9 cellular contexts compared by ENCODE assay signal in the genomic region with DNA sequence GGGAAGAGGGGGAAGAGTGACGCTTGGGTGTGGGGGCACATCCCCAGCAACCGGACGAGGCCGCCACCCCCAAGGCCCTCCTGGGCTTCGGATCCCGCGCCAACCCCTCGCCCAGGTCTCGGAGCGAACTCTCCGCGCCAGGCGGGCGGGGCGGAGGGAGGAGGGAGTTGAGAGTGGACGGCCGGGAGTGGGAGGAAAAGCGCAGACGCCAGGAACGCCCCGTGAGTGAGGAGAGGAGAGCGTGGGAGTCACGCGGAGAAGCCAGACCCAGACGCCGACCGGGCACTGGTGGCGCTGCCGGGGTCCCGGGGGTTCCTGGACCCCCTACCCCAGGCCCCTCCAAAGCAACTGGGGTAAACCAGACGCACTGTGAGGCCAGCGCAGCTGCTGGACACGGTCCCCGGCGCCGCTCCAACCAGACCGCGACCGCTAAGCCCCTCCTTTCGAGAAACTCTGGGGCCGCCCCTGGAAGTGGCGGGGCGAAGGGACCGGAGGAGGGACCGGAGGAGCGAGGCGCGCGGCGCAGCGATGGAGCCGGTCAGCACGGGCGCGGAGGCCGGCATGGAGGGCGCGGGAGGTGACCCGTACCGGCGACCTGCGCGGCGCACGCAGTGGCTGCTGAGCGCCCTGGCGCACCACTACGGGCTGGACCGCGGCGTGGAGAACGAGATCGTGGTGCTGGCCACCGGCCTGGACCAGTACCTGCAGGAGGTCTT. TPM values are rescaled to one million over a fixed set of nuclear protein-coding genes. Genes with fewer than 3 reads are reported as not detected.
DNase-seq lines count a peak whose midpoint lies in the region; ATAC-seq and TF ChIP-seq lines count a peak whose summit lies in the region.
"Had no signal": no experiment of that assay in that cellular context is flagged by ENCODE, and none has a peak within 500 bp of the region (broad histone marks: within the 10 kb centered on the region; RNA-seq: fewer than 3 reads in every experiment).

A gene with protein sequence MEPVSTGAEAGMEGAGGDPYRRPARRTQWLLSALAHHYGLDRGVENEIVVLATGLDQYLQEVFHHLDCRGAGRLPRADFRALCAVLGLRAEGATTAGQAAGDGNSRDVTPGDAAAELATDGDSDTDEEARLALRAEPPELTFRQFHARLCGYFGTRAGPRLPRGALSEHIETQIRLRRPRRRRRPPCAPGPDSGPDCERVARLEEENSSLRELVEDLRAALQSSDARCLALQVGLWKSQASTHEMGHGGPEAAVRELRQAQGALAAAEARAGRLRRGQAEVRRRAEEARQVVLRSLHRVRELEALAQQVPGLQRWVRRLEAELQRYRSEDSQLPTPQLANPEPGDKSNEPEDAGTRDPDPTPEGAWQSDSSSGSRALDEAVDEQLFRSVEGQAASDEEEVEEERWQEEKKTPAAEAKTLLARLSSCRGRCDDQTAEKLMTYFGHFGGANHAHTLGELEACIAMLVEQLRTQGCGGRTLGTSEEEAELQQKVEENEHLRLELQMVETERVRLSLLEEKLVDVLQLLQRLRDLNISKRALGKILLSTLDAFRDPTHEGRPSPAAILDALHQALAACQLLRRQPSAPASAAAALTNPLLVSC (plus strand): TSS at position 204 of the 716 bp plus-strand sequence. CDS start 325 bp downstream, at position 529.

- DNase-seq in H9 = peak; percentile 74
- no peak for DNase-seq in activated CD4-positive, alpha-beta memory T cell treated with anti-CD3 and anti-CD28 coated beads for 36 hours
- DNase-seq in heart left ventricle = peak; percentile 79 to 87 (median 86)
- DNase-seq in psoas muscle = peak; percentile 77 to 85
- DNase-seq in hippocampal formation (lab: John Stamatoyannopoulos, UW) = no peak
- DNase-seq in KG1 (lab: John Stamatoyannopoulos, UW) = no peak
- no peak for DNase-seq in NCI-H2107 (lab: John Stamatoyannopoulos, UW)

- H3K27ac Mint-ChIP-seq in H9 = no peak within 1 kb of the TSS
- no peak within 1 kb of the TSS for H3K27ac Mint-ChIP-seq in activated CD4-positive, alpha-beta memory T cell treated with anti-CD3 and anti-CD28 coated beads for 36 hours

- H3K4me1 ChIP-seq in H9 (ENCODE audit: insufficient read depth, low read length) = peaks cover 2% of the 10 kb centered on the region; the same call in 1 of the 2 replicates
- H3K4me1 ChIP-seq in heart left ventricle = peaks cover 3 to 59% (median 25%) of the 10 kb centered on the region in 12 donors
- H3K4me1 ChIP-seq in psoas muscle = no peaks in the 10 kb centered on the region

- H3K4me1 Mint-ChIP-seq in H9 = peaks cover 17 to 38% of the 10 kb centered on the region in 2 experiments
- H3K4me1 Mint-ChIP-seq in activated CD4-positive, alpha-beta memory T cell treated with anti-CD3 and anti-CD28 coated beads for 36 hours (ENCODE audit: low read depth) = peaks cover 25% of the 10 kb centered on the region

- H3K9me3 Mint-ChIP-seq in H9 = peaks cover 0 to 8% of the 10 kb centered on the region in 2 experiments; a peak in 4 of 5 replicates
- no peaks in the 10 kb centered on the region for H3K9me3 Mint-ChIP-seq in activated CD4-positive, alpha-beta memory T cell treated with anti-CD3 and anti-CD28 coated beads for 36 hours

- no peak within 1 kb of the TSS for H2AFZ ChIP-seq in H9 (ENCODE audit: low read length)

- H3K79me2 ChIP-seq in H9 (ENCODE audit: insufficient read depth, low read length) = no peaks in the 10 kb centered on the region

- no peak within 1 kb of the TSS for H3K14ac ChIP-seq in H9 (ENCODE audit: insufficient read depth, low read length)

- intact Hi-C loops in activated CD4-positive, alpha-beta memory T cell treated with anti-CD3 and anti-CD28 coated beads for 36 hours (cut with micrococcal nuclease) = no loop called here
- intact Hi-C loops in heart left ventricle (cut with DNase I) (loop anchor here in 1 of 10 donors (2.0 kb wide), 1 partner anchor 26 kb away; no protein-coding TSS in a partner anchor), psoas muscle (cut with DNase I) (no loop called here)

- CTCF ChIA-PET in activated CD4-positive, alpha-beta memory T cell treated with anti-CD3 and anti-CD28 coated beads for 36 hours (lab: Charles Lee) = interaction anchor here (1.4 kb wide), 1 partner anchor 15 kb away, joined by 4 read pairs; no protein-coding TSS in a partner anchor

- H3K18ac ChIP-seq in H9 (ENCODE audit: insufficient read length, low read depth, low read length) = no peak within 1 kb of the TSS

- no peak within 1 kb of the TSS for H2BK12ac ChIP-seq in H9 (ENCODE audit: insufficient read length, low read depth, low read length)

- H2BK120ac ChIP-seq in H9 (ENCODE audit: low read depth, low read length, poor library complexity, severe bottlenecking) = no peak within 1 kb of the TSS

- peaks cover 7% of the 10 kb centered on the region for H3K23me2 ChIP-seq in H9 (ENCODE audit: insufficient read length, low read depth, low read length, poor library complexity, severe bottlenecking)

- H3K36me3 Mint-ChIP-seq in H9 (ENCODE audit: insufficient read depth in 1 of 3, low read depth in 3 of 3) = no peaks in the 10 kb centered on the region; a peak in 3 of 7 replicates
- no peaks in the 10 kb centered on the region for H3K36me3 Mint-ChIP-seq in activated CD4-positive, alpha-beta memory T cell treated with anti-CD3 and anti-CD28 coated beads for 36 hours

- no peak within 1 kb of the TSS for H3K23ac ChIP-seq in H9 (ENCODE audit: insufficient read length, low read depth, low read length)

- peak within 1 kb of the TSS; percentile 93 for H3K4me2 ChIP-seq in H9 (ENCODE audit: insufficient read depth, insufficient read length, low read length)

- no peak within 1 kb of the TSS for H3T11ph ChIP-seq in H9 (ENCODE audit: low read length)

- no peaks in the 10 kb centered on the region for H4K20me1 ChIP-seq in H9 (ENCODE audit: control insufficient read depth, insufficient read depth, insufficient read length)

- H2AK5ac ChIP-seq in H9 (ENCODE audit: insufficient read length, low read length) = no peak within 1 kb of the TSS

- H4K8ac ChIP-seq in H9 (replicated peaks; ENCODE audit: insufficient read length, low read depth, low read length) = no peak within 1 kb of the TSS

- POLR2A ChIA-PET in activated CD4-positive, alpha-beta memory T cell treated with anti-CD3 and anti-CD28 coated beads for 36 hours (lab: Charles Lee) = interaction anchor here (0.6 kb wide), 1 partner anchor 80 kb away, joined by 3 read pairs; no protein-coding TSS in a partner anchor

- H3K36me3 ChIP-seq in heart left ventricle = peaks cover 0 to 2% (median 0%) of the 10 kb centered on the region in 9 donors
- H3K36me3 ChIP-seq in psoas muscle (ENCODE audit: insufficient read depth in 1 of 2, low read depth in 1 of 2) = no peaks in the 10 kb centered on the region
- H3K36me3 ChIP-seq: neutrophil had no signal

- H3K9ac ChIP-seq in H9 (ENCODE audit: extremely low read depth, insufficient read length, low read length) = no peak within 1 kb of the TSS

- no peak within 1 kb of the TSS for H3K56ac ChIP-seq in H9 (ENCODE audit: insufficient read length, low read depth, low read length)

- H4K5ac ChIP-seq in H9 (ENCODE audit: insufficient read length, low read depth, low read length) = no peak within 1 kb of the TSS

- H4K91ac ChIP-seq in H9 (ENCODE audit: insufficient read length, low read depth, low read length) = no peak within 1 kb of the TSS

- ATAC-seq in heart left ventricle (peak; percentile 68 to 89 (median 86)), psoas muscle (peak; percentile 55 to 81 (median 63)), GM18873 (IDR thresholded peaks at IDR 0.05; ENCODE audit: low FRiP score, unreplicated experiment) (no peak)

- WGBS in H9 (ENCODE audit: extremely low coverage, insufficient read length, low lambda C conversion rate) = no CpG with 5 or more reads among the region's 74 CpGs
- WGBS in heart left ventricle, 4 donors = 0 to 1% (median 1%) methylated on average over 30 to 74 of the region's 74 CpGs
- WGBS in psoas muscle, 3 donors = 0 to 1% (median 0%) methylated on average over 38 to 74 of the region's 74 CpGs

- no peak within 1 kb of the TSS for H3K27ac ChIP-seq in H9 (ENCODE audit: insufficient read length, low read depth, low read length)
- peak within 1 kb of the TSS; percentile 51 to 95 (median 84) for H3K27ac ChIP-seq in heart left ventricle
- H3K27ac ChIP-seq in psoas muscle = peak within 1 kb of the TSS; percentile 50
- H3K27ac ChIP-seq: neutrophil had no signal

- H3K4me3 ChIP-seq in heart left ventricle (peak within 1 kb of the TSS; percentile 27 to 84 (median 76)), psoas muscle (peak within 1 kb of the TSS; percentile 67)

- TF ChIP-seq CTCF in H9 (conservative IDR thresholded peaks at IDR 0.05) = no peak
- TF ChIP-seq CTCF in heart left ventricle (IDR thresholded peaks at IDR 0.05) = peak in 1 of 12 donors; percentile 10
- TF ChIP-seq CTCF in psoas muscle (IDR thresholded peaks at IDR 0.05) = no peak

- no peak within 1 kb of the TSS for H2BK20ac ChIP-seq in H9 (ENCODE audit: low read depth, low read length, poor library complexity, severe bottlenecking)

- H3K9me3 ChIP-seq in H9 (ENCODE audit: control insufficient read depth, low read depth, low read length) (no peaks in the 10 kb centered on the region), heart left ventricle (no peaks in the 10 kb centered on the region), psoas muscle (no peaks in the 10 kb centered on the region)
- H3K9me3 ChIP-seq: neutrophil had no signal

- H3K4ac ChIP-seq in H9 (ENCODE audit: low read depth, low read length) = no peak within 1 kb of the TSS

- no peaks in the 10 kb centered on the region for H3K79me1 ChIP-seq in H9 (ENCODE audit: insufficient read depth, low read depth, low read length, poor library complexity, severe bottlenecking)

- no peak within 1 kb of the TSS for H2BK5ac ChIP-seq in H9 (ENCODE audit: insufficient read length, low read length)

- H2BK15ac ChIP-seq in H9 (ENCODE audit: low read depth, low read length) = no peak within 1 kb of the TSS

- H3K27me3 Mint-ChIP-seq in H9 (ENCODE audit: low read depth) = peaks cover 96% of the 10 kb centered on the region
- peaks cover 27% of the 10 kb centered on the region for H3K27me3 Mint-ChIP-seq in activated CD4-positive, alpha-beta memory T cell treated with anti-CD3 and anti-CD28 coated beads for 36 hours

- H3K27me3 ChIP-seq in H9 (ENCODE audit: insufficient read depth, low read length) (peaks cover 51% of the 10 kb centered on the region), heart left ventricle (peaks cover 0 to 53% (median 14%) of the 10 kb centered on the region in 9 donors), psoas muscle (ENCODE audit: insufficient read depth in 3 of 3, low read length in 2 of 3) (peaks cover 0 to 43% (median 24%) of the 10 kb centered on the region in 3 donors)

- peak in 1 of 2 donors; percentile 56 for TF ChIP-seq POLR2A in heart left ventricle (IDR thresholded peaks at IDR 0.05)

- peak within 1 kb of the TSS; percentile 63 to 83 for H3K4me3 Mint-ChIP-seq in H9
- peak within 1 kb of the TSS; percentile 48 for H3K4me3 Mint-ChIP-seq in activated CD4-positive, alpha-beta memory T cell treated with anti-CD3 and anti-CD28 coated beads for 36 hours

RNA-seq across cellular contexts. Expression of the gene that starts here (rescaled TPM):
- total RNA-seq in H9 (2021) (0.09 TPM in 1 of 2 replicates, not detected in the other), heart left ventricle (1 to 10 TPM in 8 of 9 donors, under 1 TPM in 1; 0.60 to 2.5 (median 1.7) TPM), psoas muscle (1 to 10 TPM in 2 of 4 donors, under 1 TPM in 2; 0.38 to 1.5 (median 0.74) TPM)
- under 1 TPM; 0.12 to 0.24 TPM for total RNA-seq in activated CD4-positive, alpha-beta memory T cell treated with anti-CD3 and anti-CD28 coated beads for 36 hours
- polyA plus RNA-seq in heart left ventricle (1 to 10 TPM in 1 of 2 donors, under 1 TPM in 1; 0.91 to 1.1 TPM), psoas muscle (under 1 TPM; 0.11 to 0.68 (median 0.26) TPM)

Comparison
In these comparisons a context has a peak if more than half of its experiments do, and no peak if none do; other contexts are left out.
1. Peak in DNase-seq and H3K4me2 ChIP-seq in H9; RNA of the gene not detected or under 1 TPM.
2. DNase-seq: peak in heart left ventricle (5 of 5) and psoas muscle (2 of 2); none in activated CD4-positive, alpha-beta memory T cell treated with anti-CD3 and anti-CD28 coated beads for 36 hours (single experiment), hippocampal formation (0 of 2), KG1 (single experiment) and NCI-H2107 (single experiment).